ENCODE assay signal across 8 cellular contexts in genomic region chr16:29973384-29974246, GRCh38. TPM values are rescaled to one million over a fixed set of nuclear protein-coding genes. Genes with fewer than 3 reads are reported as not detected.
DNase-seq lines count a peak whose midpoint lies in the region; ATAC-seq and TF ChIP-seq lines count a peak whose summit lies in the region.

TAOK2 (plus strand) TSS chr16:29973868; CDS start chr16:29977773, 3,905 bp downstream.

- peaks cover 10% of the 10 kb centered on the region for H3K36me3 Mint-ChIP-seq in central memory CD8-positive, alpha-beta T cell (ENCODE audit: insufficient read depth)

- DNase-seq in AML-193 (lab: John Stamatoyannopoulos, UW) (peak; percentile 96 to 98), NCI-H460 (ENCODE audit: extremely low read depth, low read depth) (peak; percentile 97), islet precursor cell (peak; percentile 100)
- peak; percentile 85 to 87 for DNase-seq in central memory CD8-positive, alpha-beta T cell (ENCODE audit: low spot score in 2 of 2)
- peak; percentile 95 for DNase-seq in stimulated activated CD4-positive, alpha-beta T cell treated with anti-CD3 and anti-CD28 coated beads, Interleukin-12 subunit alpha, Interleukin-12 subunit beta, amount 100 ng/mL, for 4 hours

- peak; percentile 79 for TF ChIP-seq POLR2A in GM19099 (IDR thresholded peaks at IDR 0.05; ENCODE audit: extremely low read depth, insufficient read length, low read depth)

- peak; percentile 94 for ATAC-seq in HG03432 (IDR thresholded peaks at IDR 0.05; ENCODE audit: unreplicated experiment)
- ATAC-seq in activated CD4-positive, CD25-positive, alpha-beta regulatory T cell treated with anti-CD3 and anti-CD28 coated beads, Interleukin-2, amount 50 U/mL, for 24 hours: peak; percentile 99
- ATAC-seq in central memory CD8-positive, alpha-beta T cell (replicated peaks; ENCODE audit: extremely low read depth, poor library complexity, severe bottlenecking): peak; percentile 81

- H3K4me3 Mint-ChIP-seq in central memory CD8-positive, alpha-beta T cell: peak within 1 kb of the TSS; percentile 99

- H3K27ac Mint-ChIP-seq in central memory CD8-positive, alpha-beta T cell (ENCODE audit: low read depth): peak within 1 kb of the TSS; percentile 23

- H3K9me3 Mint-ChIP-seq in central memory CD8-positive, alpha-beta T cell: no peaks in the 10 kb centered on the region

- H3K27me3 Mint-ChIP-seq in central memory CD8-positive, alpha-beta T cell: no peaks in the 10 kb centered on the region

- peaks cover 46% of the 10 kb centered on the region for H3K4me1 Mint-ChIP-seq in central memory CD8-positive, alpha-beta T cell

RNA-seq across cellular contexts. Expression of gene TAOK2, which starts in this region (rescaled TPM):
- total RNA-seq in NCI-H460 (2014; rRNA removed; shearing (Covaris generic)): 20.4 and 22.0 TPM in 2 replicates
- 77.6 and 98.6 TPM in 2 replicates for polyA plus RNA-seq in NCI-H460 (2014; cell fraction: nucleus; rRNA removed)

Comparison
In these comparisons a context has a peak if more than half of its experiments do, and no peak if none do; other contexts are left out.
1. Peak in every context shown above with its lines: DNase-seq and ATAC-seq.